In genomic region chr2:20524412-20525040, GRCh38 we compare ENCODE assay signal across 8 cellular contexts.
DNase-seq lines count a peak whose midpoint lies in the region; ATAC-seq and TF ChIP-seq lines count a peak whose summit lies in the region.

No MANE protein-coding gene starts in this region.

- peak; percentile 4 for TF ChIP-seq POLR2A in GM18526 (IDR thresholded peaks at IDR 0.05; ENCODE audit: extremely low read depth, insufficient read length)

- peaks cover 0 to 2% (median 1%) of the 10 kb centered on the region in 3 donors for H3K4me1 Mint-ChIP-seq in CD8-positive, alpha-beta memory T cell

- CTCF ChIA-PET in RWPE1 (lab: Yijun Ruan, JAX): no interaction called here
- CTCF ChIA-PET in CD8-positive, alpha-beta memory T cell (lab: Charles Lee): no interaction called here

- H3K36me3 ChIP-seq in lower lobe of right lung (no peaks in the 10 kb centered on the region), MG63 (no peaks in the 10 kb centered on the region)
- no peaks in the 10 kb centered on the region for H3K36me3 ChIP-seq in CD8-positive, alpha-beta memory T cell (ENCODE audit: insufficient read depth, low read length)

- no peaks in the 10 kb centered on the region for H3K9me3 Mint-ChIP-seq in CD8-positive, alpha-beta memory T cell

- ATAC-seq in HG02763 (IDR thresholded peaks at IDR 0.05; ENCODE audit: unreplicated experiment) (peak; percentile 70), lower lobe of right lung (peak; percentile 18 to 35)

- no peaks in the 10 kb centered on the region for H3K36me3 Mint-ChIP-seq in CD8-positive, alpha-beta memory T cell

- H3K9me3 ChIP-seq in lower lobe of right lung (no peaks in the 10 kb centered on the region), MG63 (no peaks in the 10 kb centered on the region)
- no peaks in the 10 kb centered on the region for H3K9me3 ChIP-seq in CD8-positive, alpha-beta memory T cell (ENCODE audit: low read length)

- peak overlapping the region; percentile 55; the same call in 1 of the 2 replicates for H3K27ac ChIP-seq in RWPE1
- H3K27ac ChIP-seq in lower lobe of right lung: peak overlapping the region; percentile 67
- H3K27ac ChIP-seq in CD8-positive, alpha-beta memory T cell (ENCODE audit: low read depth, low read length): no peak overlapping the region

- POLR2A ChIA-PET in RWPE1 (lab: Yijun Ruan, JAX; ENCODE audit: low non-redundant PET): no interaction called here
- POLR2A ChIA-PET in CD8-positive, alpha-beta memory T cell (lab: Charles Lee): no interaction called here

- H3K27ac Mint-ChIP-seq in CD8-positive, alpha-beta memory T cell: no peak overlapping the region

- no peak overlapping the region for H3K4me3 ChIP-seq in lower lobe of right lung
- H3K4me3 ChIP-seq in MG63: no peak overlapping the region
- H3K4me3 ChIP-seq in CD8-positive, alpha-beta memory T cell (ENCODE audit: low read length): no peak overlapping the region

- no peak for TF ChIP-seq CTCF in RWPE1 (conservative IDR thresholded peaks at IDR 0.05; ENCODE audit: low read depth)
- TF ChIP-seq CTCF in lower lobe of right lung (IDR thresholded peaks at IDR 0.05): no peak

- DNase-seq in RWPE1 (ENCODE audit: low spot score): no peak
- DNase-seq in lower lobe of right lung: no peak
- DNase-seq in stimulated activated CD8-positive, alpha-beta memory T cell treated with anti-CD3 and anti-CD28 coated beads, Interleukin-4, amount 100 ng/mL, for 48 hours: no peak
- no peak for DNase-seq in MG63
- DNase-seq in D341Med (ENCODE audit: low spot score): no peak
- DNase-seq in CD8-positive, alpha-beta memory T cell: no peak

- peaks cover 0 to 5% of the 10 kb centered on the region in 2 donors for H3K27me3 Mint-ChIP-seq in CD8-positive, alpha-beta memory T cell

- no peak overlapping the region for H3K4me3 Mint-ChIP-seq in CD8-positive, alpha-beta memory T cell

- intact Hi-C loops in lower lobe of right lung (cut with DNase I): no loop called here

- H3K27me3 ChIP-seq in lower lobe of right lung (ENCODE audit: low read depth): no peaks in the 10 kb centered on the region
- no peaks in the 10 kb centered on the region for H3K27me3 ChIP-seq in MG63
- no peaks in the 10 kb centered on the region for H3K27me3 ChIP-seq in CD8-positive, alpha-beta memory T cell (ENCODE audit: insufficient read depth, low read length, poor library complexity, severe bottlenecking)

- H3K4me1 ChIP-seq in lower lobe of right lung: peaks cover 18% of the 10 kb centered on the region
- no peaks in the 10 kb centered on the region for H3K4me1 ChIP-seq in CD8-positive, alpha-beta memory T cell (ENCODE audit: insufficient read depth, low read length)
